8 cellular contexts compared by ENCODE assay signal in genomic region chr22:38755911-38756532, GRCh38. TPM values are rescaled to one million over a fixed set of nuclear protein-coding genes. Genes with fewer than 3 reads are reported as not detected.
DNase-seq lines count a peak whose midpoint lies in the region; ATAC-seq lines count a peak whose summit lies in the region.

SUN2 (minus strand) TSS chr22:38755998; CDS start chr22:38752628, 3,370 bp downstream.

- H3K36me3 Mint-ChIP-seq in activated CD4-positive, alpha-beta T cell treated with anti-CD3 and anti-CD28 coated beads, Interleukin-2, amount 10 ng/mL, durations not matched to agents 7 days and 5 days (ENCODE audit: low read depth), result peaks cover 54% of the 10 kb centered on the region

- CTCF ChIA-PET in activated CD4-positive, alpha-beta T cell treated with anti-CD3 and anti-CD28 coated beads, Interleukin-2, amount 10 ng/mL, durations not matched to agents 7 days and 5 days (lab: Charles Lee), result interaction anchor here (1.0 to 2.1 kb wide), 2 partner anchors 10 to 22 kb away, joined by 3 to 7 read pairs; no protein-coding TSS in a partner anchor

- H3K4me1 Mint-ChIP-seq in activated CD4-positive, alpha-beta T cell treated with anti-CD3 and anti-CD28 coated beads, Interleukin-2, amount 10 ng/mL, durations not matched to agents 7 days and 5 days, result peaks cover 41% of the 10 kb centered on the region

- H3K4me3 Mint-ChIP-seq in activated CD4-positive, alpha-beta T cell treated with anti-CD3 and anti-CD28 coated beads, Interleukin-2, amount 10 ng/mL, durations not matched to agents 7 days and 5 days, result peak within 1 kb of the TSS; percentile 98

- H3K27me3 Mint-ChIP-seq in activated CD4-positive, alpha-beta T cell treated with anti-CD3 and anti-CD28 coated beads, Interleukin-2, amount 10 ng/mL, durations not matched to agents 7 days and 5 days, result no peaks in the 10 kb centered on the region

- peak; percentile 71 for ATAC-seq in GM18498 (IDR thresholded peaks at IDR 0.05; ENCODE audit: unreplicated experiment)
- peak; percentile 50 for ATAC-seq in HG02943 (IDR thresholded peaks at IDR 0.05; ENCODE audit: low read depth, unreplicated experiment)

- DNase-seq in 8988T, result peak; percentile 88
- peak; percentile 60 for DNase-seq in NCI-H226
- DNase-seq in activated CD4-positive, alpha-beta T cell treated with anti-CD3 and anti-CD28 coated beads, Interleukin-2, amount 10 ng/mL, durations not matched to agents 7 days and 5 days, result peak; percentile 94
- DNase-seq in cortex of kidney (lab: John Stamatoyannopoulos, UW), result peak; percentile 46
- peak; percentile 96 for DNase-seq in left kidney (ENCODE audit: low read depth, low spot score)
- peak; percentile 91 for DNase-seq in stimulated activated CD4-positive, alpha-beta T cell treated with anti-CD3 and anti-CD28 coated beads, Interleukin-1b, Interleukin-23, amount 100 ng/mL, for 48 hours

- POLR2A ChIA-PET in activated CD4-positive, alpha-beta T cell treated with anti-CD3 and anti-CD28 coated beads, Interleukin-2, amount 10 ng/mL, durations not matched to agents 7 days and 5 days (lab: Charles Lee), result interaction anchor here (0.6 to 0.7 kb wide), 2 partner anchors 57 to 357 kb away, joined by 3 to 8 read pairs; no protein-coding TSS in a partner anchor

- H3K9me3 Mint-ChIP-seq in activated CD4-positive, alpha-beta T cell treated with anti-CD3 and anti-CD28 coated beads, Interleukin-2, amount 10 ng/mL, durations not matched to agents 7 days and 5 days, result no peaks in the 10 kb centered on the region

- H3K27ac Mint-ChIP-seq in activated CD4-positive, alpha-beta T cell treated with anti-CD3 and anti-CD28 coated beads, Interleukin-2, amount 10 ng/mL, durations not matched to agents 7 days and 5 days, result peak within 1 kb of the TSS; percentile 100

RNA-seq across cellular contexts. Expression of gene SUN2, which starts in this region (rescaled TPM):
- total RNA-seq in activated CD4-positive, alpha-beta T cell treated with anti-CD3 and anti-CD28 coated beads, Interleukin-2, amount 10 ng/mL, durations not matched to agents 7 days and 5 days, result 100 to 1,000 TPM; 582 to 702 TPM

Comparison
In these comparisons a context has a peak if more than half of its experiments do, and no peak if none do; other contexts are left out.
1. Peak in every context shown above with its lines: DNase-seq and ATAC-seq.
2. DNase-seq: peak in every context shown above with its lines; median percentile 96 in left kidney; 94 in activated CD4-positive, alpha-beta T cell treated with anti-CD3 and anti-CD28 coated beads, Interleukin-2, amount 10 ng/mL, durations not matched to agents 7 days and 5 days; 91 in stimulated activated CD4-positive, alpha-beta T cell treated with anti-CD3 and anti-CD28 coated beads, Interleukin-1b, Interleukin-23, amount 100 ng/mL, for 48 hours; 88 in 8988T; 60 in NCI-H226; 46 in cortex of kidney.